In the genomic region with DNA sequence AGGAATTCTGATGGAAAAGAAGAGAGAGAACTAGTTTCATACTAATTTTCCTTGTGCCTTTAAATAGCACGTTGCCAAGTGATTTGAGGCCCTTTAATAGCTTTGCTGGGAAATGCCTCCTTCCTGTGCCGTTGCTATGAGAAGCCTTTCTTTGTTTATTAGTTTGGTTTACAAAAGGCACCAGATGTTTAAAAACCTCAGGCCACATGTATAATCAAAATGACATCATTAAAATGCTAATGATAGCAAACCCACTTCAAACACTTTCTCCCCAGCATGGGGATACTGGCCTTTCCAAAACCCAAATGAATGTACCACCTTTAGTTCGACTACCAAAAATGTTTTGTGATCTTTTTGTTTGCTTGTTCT, we compare ENCODE assay signal across 8 cellular contexts. TPM values are rescaled to one million over a fixed set of nuclear protein-coding genes. Genes with fewer than 3 reads are reported as not detected.
DNase-seq lines count a peak whose midpoint lies in the region; ATAC-seq lines count a peak whose summit lies in the region.

No MANE protein-coding gene starts in this region.

- H3K36me3 ChIP-seq in SJSA1: no peaks in the 10 kb centered on the region
- H3K36me3 ChIP-seq in skeletal muscle satellite cell (ENCODE audit: insufficient read depth, low read length): no peaks in the 10 kb centered on the region

- peak overlapping the region; percentile 72 for H3K27ac ChIP-seq in SJSA1

- H3K4me3 Mint-ChIP-seq in activated T-cell treated with anti-CD3 and anti-CD28 coated beads, Interleukin-2, amount 50 U/mL, for 24 hours: no peak overlapping the region

- H3K9me3 ChIP-seq in SJSA1 (replicated peaks): no peaks in the 10 kb centered on the region
- no peaks in the 10 kb centered on the region for H3K9me3 ChIP-seq in skeletal muscle satellite cell (replicated peaks; ENCODE audit: low read length)

- H3K4me3 ChIP-seq in SJSA1 (no peak overlapping the region), skeletal muscle satellite cell (ENCODE audit: low read length) (no peak overlapping the region)

- H3K27me3 Mint-ChIP-seq in activated T-cell treated with anti-CD3 and anti-CD28 coated beads, Interleukin-2, amount 50 U/mL, for 24 hours: peaks cover 3% of the 10 kb centered on the region

- H3K4me2 ChIP-seq in skeletal muscle satellite cell (ENCODE audit: low read length): no peak overlapping the region

- no peaks in the 10 kb centered on the region for H3K27me3 ChIP-seq in SJSA1 (replicated peaks)
- H3K27me3 ChIP-seq in skeletal muscle satellite cell (ENCODE audit: control insufficient read depth, insufficient read depth, low read length): no peaks in the 10 kb centered on the region

- H3K4me1 ChIP-seq in SJSA1 (replicated peaks): peaks cover 21% of the 10 kb centered on the region
- peaks cover 11% of the 10 kb centered on the region for H3K4me1 ChIP-seq in skeletal muscle satellite cell (ENCODE audit: control insufficient read depth, insufficient read depth, low read length)

- ATAC-seq in Right ventricle myocardium superior (ENCODE audit: poor library complexity) (peak; percentile 75), HG02642 (IDR thresholded peaks at IDR 0.05; ENCODE audit: poor library complexity, unreplicated experiment) (no peak)

- no peaks in the 10 kb centered on the region for H3K36me3 Mint-ChIP-seq in activated T-cell treated with anti-CD3 and anti-CD28 coated beads, Interleukin-2, amount 50 U/mL, for 24 hours (ENCODE audit: low read depth)

- H3K27ac Mint-ChIP-seq in activated T-cell treated with anti-CD3 and anti-CD28 coated beads, Interleukin-2, amount 50 U/mL, for 24 hours: peak overlapping the region; percentile 79

- peak overlapping the region; percentile 5 for H3K9ac ChIP-seq in skeletal muscle satellite cell (ENCODE audit: low read depth, low read length)

- peaks cover 20% of the 10 kb centered on the region for H3K4me1 Mint-ChIP-seq in activated T-cell treated with anti-CD3 and anti-CD28 coated beads, Interleukin-2, amount 50 U/mL, for 24 hours (ENCODE audit: low read depth)

- DNase-seq in activated T-cell treated with anti-CD3 and anti-CD28 coated beads, Interleukin-2, amount 50 U/mL, for 24 hours: no peak
- DNase-seq in activated T-cell treated with anti-CD3 and anti-CD28 coated beads for 4 hours (no peak), SJSA1 (ENCODE audit: low read depth in 1 of 2, low spot score in 2 of 2) (peak; percentile 45 to 74), Right ventricle myocardium superior (no peak), T-helper 9 cell (no peak), OCI-M2 (lab: John Stamatoyannopoulos, UW; ENCODE audit: unreplicated experiment) (no peak)

- peaks cover 2% of the 10 kb centered on the region for H3K9me3 Mint-ChIP-seq in activated T-cell treated with anti-CD3 and anti-CD28 coated beads, Interleukin-2, amount 50 U/mL, for 24 hours

- intact Hi-C loops in Right ventricle myocardium superior (cut with DNase I): no loop called here

RNA-seq across cellular contexts. Expression of a gene that starts 50.0 kb away (rescaled TPM):
- total RNA-seq in SJSA1 (2014; rRNA removed; shearing (Covaris generic)): 22.5 and 35.3 TPM in 2 replicates
- 33.2 TPM for total RNA-seq in Right ventricle myocardium superior
- 55.0 and 55.3 TPM in 2 replicates for total RNA-seq in skeletal muscle satellite cell (2012; rRNA removed)

Comparison
In these comparisons a context has a peak if more than half of its experiments do, and no peak if none do; other contexts are left out.
1. DNase-seq: peak in SJSA1 (2 of 2); none in activated T-cell treated with anti-CD3 and anti-CD28 coated beads, Interleukin-2, amount 50 U/mL, for 24 hours (single experiment), activated T-cell treated with anti-CD3 and anti-CD28 coated beads for 4 hours (single experiment), Right ventricle myocardium superior (single experiment), T-helper 9 cell (single experiment) and OCI-M2 (single experiment).